Comparison of ENCODE assay signal across 15 cellular contexts in the genomic region with DNA sequence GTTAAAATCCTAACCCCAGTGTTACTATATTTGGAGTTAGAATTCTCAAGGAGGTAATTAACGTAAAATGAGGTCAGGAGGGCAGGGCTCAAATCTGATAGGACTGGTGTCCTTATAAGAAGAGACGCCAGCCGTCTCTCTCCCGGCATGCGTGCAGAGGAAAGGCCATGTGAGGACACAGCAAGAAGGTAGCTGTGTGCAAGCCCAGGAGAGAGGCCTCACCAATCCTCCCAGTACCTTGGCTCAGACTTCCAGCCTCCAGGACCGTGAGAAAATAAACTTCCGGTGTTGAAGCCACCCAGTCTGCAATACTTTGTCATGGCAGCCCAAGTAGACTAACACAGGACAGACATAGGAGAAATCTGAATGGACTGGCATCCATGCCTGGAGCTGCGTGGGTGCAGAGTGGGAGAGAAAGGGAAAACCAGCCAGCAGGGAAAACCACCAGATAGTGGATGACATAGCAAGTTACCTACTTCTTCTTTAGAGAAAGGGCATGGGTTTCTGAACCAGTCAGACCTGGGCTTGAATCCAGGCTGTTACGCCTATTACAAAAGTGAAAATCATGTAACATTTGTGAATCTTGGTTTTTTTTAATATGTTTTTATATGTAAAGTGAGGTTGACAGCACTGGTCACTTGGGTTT.
"Had no signal": no experiment of that assay in that cellular context is flagged by ENCODE, and none has a peak within 500 bp of the region (broad histone marks: within the 10 kb centered on the region; RNA-seq: fewer than 3 reads in every experiment).

No MANE protein-coding gene starts in this region.

- H3K27ac ChIP-seq: dorsolateral prefrontal cortex, gastroesophageal sphincter had no signal

- H3K36me3 Mint-ChIP-seq: activated CD4-positive, alpha-beta memory T cell treated with anti-CD3 and anti-CD28 coated beads for 36 hours; activated naive CD8-positive, alpha-beta T cell; naive B cell had no signal

- H3K4me3 ChIP-seq: dorsolateral prefrontal cortex, gastroesophageal sphincter had no signal

- H3K9me3 ChIP-seq: gastroesophageal sphincter had no signal

- DNase-seq: activated CD4-positive, alpha-beta memory T cell treated with anti-CD3 and anti-CD28 coated beads for 36 hours; activated CD4-positive, alpha-beta T cell treated with anti-CD3 and anti-CD28 coated beads for 36 hours; activated CD8-positive, alpha-beta memory T cell treated with anti-CD3 and anti-CD28 coated beads, Interleukin-2, amount 50 U/mL, for 48 hours; activated gamma-delta T cell treated with Interleukin-2 at 50 U/mL for 16 hours; activated T-cell treated with anti-CD3 and anti-CD28 coated beads, Interleukin-2, amount 50 U/mL, for 72 hours; amniotic stem cell; islet precursor cell; mammary epithelial cell; naive B cell; retina; stimulated activated naive CD4-positive, alpha-beta T cell; trophoblast cell had no signal

- H3K27ac Mint-ChIP-seq: activated CD4-positive, alpha-beta memory T cell treated with anti-CD3 and anti-CD28 coated beads for 36 hours; activated CD4-positive, alpha-beta T cell treated with anti-CD3 and anti-CD28 coated beads for 36 hours; activated naive CD8-positive, alpha-beta T cell; activated T-cell treated with anti-CD3 and anti-CD28 coated beads, Interleukin-2, amount 50 U/mL, for 72 hours had no signal

- H3K4me3 Mint-ChIP-seq: activated CD4-positive, alpha-beta memory T cell treated with anti-CD3 and anti-CD28 coated beads for 36 hours; activated CD4-positive, alpha-beta T cell treated with anti-CD3 and anti-CD28 coated beads for 36 hours; activated naive CD8-positive, alpha-beta T cell; activated T-cell treated with anti-CD3 and anti-CD28 coated beads, Interleukin-2, amount 50 U/mL, for 72 hours; naive B cell had no signal

- H3K9me3 Mint-ChIP-seq: activated CD4-positive, alpha-beta memory T cell treated with anti-CD3 and anti-CD28 coated beads for 36 hours; activated T-cell treated with anti-CD3 and anti-CD28 coated beads, Interleukin-2, amount 50 U/mL, for 72 hours; naive B cell had no signal

- H3K4me1 ChIP-seq: gastroesophageal sphincter had no signal

- H3K4me1 Mint-ChIP-seq: activated CD4-positive, alpha-beta T cell treated with anti-CD3 and anti-CD28 coated beads for 36 hours; naive B cell had no signal

- H3K36me3 ChIP-seq: gastroesophageal sphincter had no signal
